ENCODE assay signal across 11 cellular contexts in the genomic region with DNA sequence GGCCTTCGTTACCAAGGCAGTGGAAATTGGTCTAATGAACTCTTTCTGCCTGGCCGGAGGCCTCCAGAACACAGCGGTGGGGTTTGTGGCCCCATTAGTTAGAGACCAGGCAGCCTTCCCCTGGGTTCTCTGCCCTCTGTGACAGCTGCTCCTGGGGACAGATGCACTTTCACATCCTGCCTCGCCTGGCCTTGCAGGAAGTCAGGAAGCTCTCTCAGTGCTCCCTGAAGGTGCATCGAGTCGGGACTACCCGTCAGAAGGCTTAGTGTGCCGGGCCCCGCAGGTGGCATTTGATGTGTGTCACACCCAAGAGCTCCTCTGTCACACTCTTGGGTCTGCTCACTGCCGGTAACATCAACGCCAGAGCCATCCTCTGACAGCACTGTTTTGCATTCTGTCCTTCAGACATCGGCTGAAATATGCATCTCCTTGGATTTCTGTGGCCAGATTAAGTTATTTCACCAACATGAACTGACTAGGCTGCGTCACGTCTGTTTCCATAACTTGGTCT.
DNase-seq lines count a peak whose midpoint lies in the region; ATAC-seq, FAIRE-seq and TF ChIP-seq lines count a peak whose summit lies in the region.
"Had no signal": no experiment of that assay in that cellular context is flagged by ENCODE, and none has a peak within 500 bp of the region (broad histone marks: within the 10 kb centered on the region; RNA-seq: fewer than 3 reads in every experiment).

No MANE protein-coding gene starts in this region.

- H3K4me3 ChIP-seq in bronchial epithelial cell (ENCODE audit: low read depth, low read length), result no peak overlapping the region
- H3K4me3 ChIP-seq in A673 (ENCODE audit: low read depth, low read length, poor library complexity, severe bottlenecking), result no peak overlapping the region

- no peak overlapping the region for H3K27ac ChIP-seq in A673 (ENCODE audit: low read depth, low read length, poor library complexity, severe bottlenecking)
- H3K27ac ChIP-seq: epithelial cell of prostate had no signal

- CTCF ChIA-PET in activated CD4-positive, alpha-beta memory T cell treated with anti-CD3 and anti-CD28 coated beads, Interleukin-2, amount 10 ng/mL, durations not matched to agents 7 days and 5 days (lab: Charles Lee), result no interaction called here
- CTCF ChIA-PET in A673 (lab: Charles Lee), result no interaction called here
- CTCF ChIA-PET in WTC11 (lab: Charles Lee), result no interaction called here

- H3K27me3 ChIP-seq in bronchial epithelial cell (ENCODE audit: control insufficient read depth, insufficient read depth, low read length) (no peaks in the 10 kb centered on the region), A673 (replicated peaks; ENCODE audit: insufficient read depth, low read depth, low read length, poor library complexity) (no peaks in the 10 kb centered on the region)

- H3K36me3 ChIP-seq in bronchial epithelial cell (ENCODE audit: control insufficient read depth, insufficient read depth, low read length) (no peaks in the 10 kb centered on the region), A673 (ENCODE audit: insufficient read depth, low read length, poor library complexity, severe bottlenecking) (no peaks in the 10 kb centered on the region)

- H3K4me3 Mint-ChIP-seq in activated CD4-positive, alpha-beta memory T cell treated with anti-CD3 and anti-CD28 coated beads, Interleukin-2, amount 10 ng/mL, durations not matched to agents 7 days and 5 days, result peak overlapping the region; percentile 14
- no peak overlapping the region for H3K4me3 Mint-ChIP-seq in WTC11

- H3K9me3 Mint-ChIP-seq in activated CD4-positive, alpha-beta memory T cell treated with anti-CD3 and anti-CD28 coated beads, Interleukin-2, amount 10 ng/mL, durations not matched to agents 7 days and 5 days, result no peaks in the 10 kb centered on the region
- H3K9me3 Mint-ChIP-seq in WTC11, result no peaks in the 10 kb centered on the region

- intact Hi-C loops in A673 (cut with micrococcal nuclease; ENCODE audit: unreplicated experiment), result no loop called here

- BruUV-seq in A673 (replicated peaks; lab: Mats Ljungman, UMichigan), result no TSS peak

- H3K9me3 ChIP-seq in A673 (ENCODE audit: low read depth, low read length, poor library complexity, severe bottlenecking), result no peaks in the 10 kb centered on the region
- H3K9me3 ChIP-seq: Caco-2 had no signal

- TF ChIP-seq CTCF in bronchial epithelial cell (IDR thresholded peaks at IDR 0.05; ENCODE audit: insufficient read depth, low read length, severe bottlenecking) (no peak), A673 (conservative IDR thresholded peaks at IDR 0.05; ENCODE audit: low read depth, low read length) (no peak), WTC11 (IDR thresholded peaks at IDR 0.05) (no peak)

- peak; percentile 64 for DNase-seq in activated CD4-positive, alpha-beta memory T cell treated with anti-CD3 and anti-CD28 coated beads, Interleukin-2, amount 10 ng/mL, durations not matched to agents 7 days and 5 days
- no peak for DNase-seq in bronchial epithelial cell (ENCODE audit: low read depth)
- peak; percentile 76 for DNase-seq in stimulated activated CD4-positive, alpha-beta T cell treated with anti-CD3 and anti-CD28 coated beads, Interleukin-4, amount 100 ng/mL, for 24 hours
- no peak for DNase-seq in NCI-H82 treated with DMSO at 0.1 percent for 48 hours (lab: John Stamatoyannopoulos, UW; ENCODE audit: unreplicated experiment)
- DNase-seq in A673 (ENCODE audit: low spot score), result no peak
- DNase-seq in HuH-7 (ENCODE audit: low spot score), result no peak
- no peak for DNase-seq in WTC11 (ENCODE audit: low spot score)
- DNase-seq: Caco-2 had no signal

- POLR2A ChIA-PET in activated CD4-positive, alpha-beta memory T cell treated with anti-CD3 and anti-CD28 coated beads, Interleukin-2, amount 10 ng/mL, durations not matched to agents 7 days and 5 days (lab: Charles Lee), result interaction anchor here (0.6 to 3.8 kb wide), 11 partner anchors 9 to 407 kb away, joined by 3 to 14 read pairs (median 5); no protein-coding TSS in a partner anchor
- POLR2A ChIA-PET in A673 (lab: Charles Lee; ENCODE audit: low non-redundant PET) (no interaction called here), WTC11 (lab: Charles Lee) (no interaction called here)

- ATAC-seq in GM19467 (IDR thresholded peaks at IDR 0.05; ENCODE audit: unreplicated experiment) (peak; percentile 63), WTC11 (no peak)

- H3K4me1 ChIP-seq in A673 (ENCODE audit: insufficient read depth, low read length, poor library complexity, severe bottlenecking), result peaks cover 13% of the 10 kb centered on the region
- H3K4me1 ChIP-seq: Caco-2 had no signal

- FAIRE-seq in bronchial epithelial cell (lab: Jason Lieb, UNC), result peak; percentile 36
- FAIRE-seq: GM19239 had no signal

- H3K4me1 Mint-ChIP-seq in activated CD4-positive, alpha-beta memory T cell treated with anti-CD3 and anti-CD28 coated beads, Interleukin-2, amount 10 ng/mL, durations not matched to agents 7 days and 5 days, result peaks cover 71% of the 10 kb centered on the region
- H3K4me1 Mint-ChIP-seq in WTC11, result peaks cover 13% of the 10 kb centered on the region

- peak overlapping the region; percentile 76 for H3K27ac Mint-ChIP-seq in activated CD4-positive, alpha-beta memory T cell treated with anti-CD3 and anti-CD28 coated beads, Interleukin-2, amount 10 ng/mL, durations not matched to agents 7 days and 5 days
- H3K27ac Mint-ChIP-seq in WTC11, result no peak overlapping the region

- no peaks in the 10 kb centered on the region for H3K27me3 Mint-ChIP-seq in activated CD4-positive, alpha-beta memory T cell treated with anti-CD3 and anti-CD28 coated beads, Interleukin-2, amount 10 ng/mL, durations not matched to agents 7 days and 5 days
- no peaks in the 10 kb centered on the region for H3K27me3 Mint-ChIP-seq in WTC11 (ENCODE audit: low read depth)

- no peaks in the 10 kb centered on the region for H3K36me3 Mint-ChIP-seq in activated CD4-positive, alpha-beta memory T cell treated with anti-CD3 and anti-CD28 coated beads, Interleukin-2, amount 10 ng/mL, durations not matched to agents 7 days and 5 days (ENCODE audit: low read depth)
- H3K36me3 Mint-ChIP-seq in WTC11, result no peaks in the 10 kb centered on the region

TF ChIP-seq in WTC11, 78 proteins besides CTCF, POLR2A, EP300 and RAD21 (continues in another document):
- TF ChIP-seq TEAD4 (CRISPR knock-in tag; IDR thresholded peaks at IDR 0.05) (no peak), ZNF219 (CRISPR knock-in tag; IDR thresholded peaks at IDR 0.05; ENCODE audit: borderline replicate concordance) (no peak), SOX15 (CRISPR knock-in tag; IDR thresholded peaks at IDR 0.05) (no peak)
- TF ChIP-seq, protein P1, sequence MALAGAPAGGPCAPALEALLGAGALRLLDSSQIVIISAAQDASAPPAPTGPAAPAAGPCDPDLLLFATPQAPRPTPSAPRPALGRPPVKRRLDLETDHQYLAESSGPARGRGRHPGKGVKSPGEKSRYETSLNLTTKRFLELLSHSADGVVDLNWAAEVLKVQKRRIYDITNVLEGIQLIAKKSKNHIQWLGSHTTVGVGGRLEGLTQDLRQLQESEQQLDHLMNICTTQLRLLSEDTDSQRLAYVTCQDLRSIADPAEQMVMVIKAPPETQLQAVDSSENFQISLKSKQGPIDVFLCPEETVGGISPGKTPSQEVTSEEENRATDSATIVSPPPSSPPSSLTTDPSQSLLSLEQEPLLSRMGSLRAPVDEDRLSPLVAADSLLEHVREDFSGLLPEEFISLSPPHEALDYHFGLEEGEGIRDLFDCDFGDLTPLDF (CRISPR knock-in tag; IDR thresholded peaks at IDR 0.05), result no peak
- TF ChIP-seq, protein P2, sequence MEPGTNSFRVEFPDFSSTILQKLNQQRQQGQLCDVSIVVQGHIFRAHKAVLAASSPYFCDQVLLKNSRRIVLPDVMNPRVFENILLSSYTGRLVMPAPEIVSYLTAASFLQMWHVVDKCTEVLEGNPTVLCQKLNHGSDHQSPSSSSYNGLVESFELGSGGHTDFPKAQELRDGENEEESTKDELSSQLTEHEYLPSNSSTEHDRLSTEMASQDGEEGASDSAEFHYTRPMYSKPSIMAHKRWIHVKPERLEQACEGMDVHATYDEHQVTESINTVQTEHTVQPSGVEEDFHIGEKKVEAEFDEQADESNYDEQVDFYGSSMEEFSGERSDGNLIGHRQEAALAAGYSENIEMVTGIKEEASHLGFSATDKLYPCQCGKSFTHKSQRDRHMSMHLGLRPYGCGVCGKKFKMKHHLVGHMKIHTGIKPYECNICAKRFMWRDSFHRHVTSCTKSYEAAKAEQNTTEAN (CRISPR knock-in tag; IDR thresholded peaks at IDR 0.05), result no peak
- TF ChIP-seq, protein P3, sequence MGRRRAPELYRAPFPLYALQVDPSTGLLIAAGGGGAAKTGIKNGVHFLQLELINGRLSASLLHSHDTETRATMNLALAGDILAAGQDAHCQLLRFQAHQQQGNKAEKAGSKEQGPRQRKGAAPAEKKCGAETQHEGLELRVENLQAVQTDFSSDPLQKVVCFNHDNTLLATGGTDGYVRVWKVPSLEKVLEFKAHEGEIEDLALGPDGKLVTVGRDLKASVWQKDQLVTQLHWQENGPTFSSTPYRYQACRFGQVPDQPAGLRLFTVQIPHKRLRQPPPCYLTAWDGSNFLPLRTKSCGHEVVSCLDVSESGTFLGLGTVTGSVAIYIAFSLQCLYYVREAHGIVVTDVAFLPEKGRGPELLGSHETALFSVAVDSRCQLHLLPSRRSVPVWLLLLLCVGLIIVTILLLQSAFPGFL (CRISPR knock-in tag; IDR thresholded peaks at IDR 0.05; ENCODE audit: borderline replicate concordance), result no peak

Comparison
In these comparisons a context has a peak if more than half of its experiments do, and no peak if none do; other contexts are left out.
1. DNase-seq: peak in activated CD4-positive, alpha-beta memory T cell treated with anti-CD3 and anti-CD28 coated beads, Interleukin-2, amount 10 ng/mL, durations not matched to agents 7 days and 5 days (single experiment) and stimulated activated CD4-positive, alpha-beta T cell treated with anti-CD3 and anti-CD28 coated beads, Interleukin-4, amount 100 ng/mL, for 24 hours (single experiment); none in bronchial epithelial cell (single experiment), NCI-H82 treated with DMSO at 0.1 percent for 48 hours (single experiment), A673 (single experiment), HuH-7 (single experiment) and WTC11 (single experiment).